In the genomic region with DNA sequence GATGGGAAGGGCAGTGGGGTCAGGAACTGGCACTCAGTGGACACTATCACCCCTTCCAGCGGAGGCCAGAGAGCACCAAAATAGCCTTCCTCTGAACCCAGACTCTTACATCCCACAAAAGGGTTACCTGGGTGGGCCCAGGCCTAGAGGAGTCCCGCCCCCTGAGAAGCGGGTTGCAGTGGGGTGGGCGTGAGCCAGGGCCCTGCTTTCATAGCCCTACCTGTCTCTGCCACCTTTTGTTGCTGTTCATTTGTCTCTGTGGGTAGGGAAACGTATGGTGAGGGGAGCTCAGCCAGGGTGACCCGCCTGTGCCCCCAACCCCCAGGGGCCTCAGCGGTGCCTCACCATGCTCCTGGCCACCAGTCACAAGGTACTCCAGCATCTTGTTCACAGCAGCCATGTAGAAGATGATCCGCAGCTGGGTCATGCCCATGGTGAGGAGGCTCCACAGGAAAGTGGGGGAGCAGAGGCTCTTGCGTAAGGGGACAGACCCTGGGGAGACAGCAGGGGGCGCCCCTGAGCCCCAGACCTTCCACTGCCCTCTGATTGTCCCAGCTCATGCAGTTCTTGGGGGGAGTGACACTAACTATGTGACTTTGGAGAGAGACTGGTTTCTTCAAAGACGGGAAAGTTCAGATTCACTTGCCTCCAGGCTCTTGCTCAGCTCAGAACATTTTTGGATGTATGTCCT, we compare ENCODE assay signal across 8 cellular contexts. TPM values are rescaled to one million over a fixed set of nuclear protein-coding genes. Genes with fewer than 3 reads are reported as not detected.
A peak's percentile ranks its signal among the peaks of the same experiment; 100 is the strongest.
DNase-seq lines count a peak whose midpoint lies in the region; ATAC-seq and TF ChIP-seq lines count a peak whose summit lies in the region.

No MANE protein-coding gene starts in this region.

- DNase-seq in AG08396 (ENCODE audit: low spot score) (peak; percentile 51), SKM-1 (lab: John Stamatoyannopoulos, UW; ENCODE audit: unreplicated experiment) (peak; percentile 24), body of pancreas (peak in 3 of 4 donors; percentile 41 to 62 (median 56)), lung microvascular endothelial cell (ENCODE audit: low read depth in 2 of 2) (peak; percentile 51 to 66), NCI-H1694 treated with DMSO at 0.1 percent for 48 hours (lab: John Stamatoyannopoulos, UW) (no peak)

- H3K27ac ChIP-seq in body of pancreas, result no peak overlapping the region

- WGBS in body of pancreas, 2 donors, result 80 to 87% methylated on average over 9 to 11 of the region's 11 CpGs

- H3K4me3 ChIP-seq in body of pancreas, result no peak overlapping the region

- peaks cover 36% of the 10 kb centered on the region for H3K4me1 ChIP-seq in body of pancreas

- ATAC-seq in GM19351 (IDR thresholded peaks at IDR 0.05; ENCODE audit: unreplicated experiment) (peak; percentile 53), body of pancreas (no peak), HG02870 (IDR thresholded peaks at IDR 0.05; ENCODE audit: unreplicated experiment) (no peak), GM21423 (IDR thresholded peaks at IDR 0.05; ENCODE audit: unreplicated experiment) (no peak)

- H3K9me3 ChIP-seq in body of pancreas, result peaks cover 0 to 2% (median 0%) of the 10 kb centered on the region in 3 donors

- no peaks in the 10 kb centered on the region for H3K27me3 ChIP-seq in body of pancreas

- intact Hi-C loops in body of pancreas (cut with DNase I), result no loop called here

- TF ChIP-seq CTCF in body of pancreas (IDR thresholded peaks at IDR 0.05), result peak; percentile 29 to 55 (median 48)

- peaks cover 0 to 14% of the 10 kb centered on the region in 2 donors for H3K36me3 ChIP-seq in body of pancreas (replicated peaks in 1 of 2; ENCODE audit: insufficient read depth in 1 of 2, low read depth in 2 of 2)

- no peak for TF ChIP-seq POLR2A in body of pancreas (IDR thresholded peaks at IDR 0.05)

RNA-seq across cellular contexts. Expression of a gene that starts 24.0 kb away (rescaled TPM):
- 100 to 1,000 TPM in 1 of 2 donors, 10 to 100 TPM in 1; 87.7 to 128 TPM for total RNA-seq in body of pancreas
- 9.6 and 16.9 TPM in 2 replicates for total RNA-seq in lung microvascular endothelial cell

RNA-seq across cellular contexts. Expression of a gene that starts 31.2 kb away (rescaled TPM):
- 1 to 10 TPM in 1 of 2 donors, under 1 TPM in 1; 0.99 to 3.4 TPM for total RNA-seq in body of pancreas
- under 0.01 and 0.20 TPM in 2 replicates for total RNA-seq in lung microvascular endothelial cell

RNA-seq across cellular contexts. Expression of a gene that starts 39.0 kb away (rescaled TPM):
- total RNA-seq in body of pancreas, result 10 to 100 TPM in 1 of 2 donors, 1 to 10 TPM in 1; 5.6 to 24.4 TPM
- 42.5 and 55.8 TPM in 2 replicates for total RNA-seq in lung microvascular endothelial cell

RNA-seq across cellular contexts. Expression of a gene that starts 45.9 kb away (rescaled TPM):
- not detected for total RNA-seq in body of pancreas
- total RNA-seq in lung microvascular endothelial cell, result not detected in 2 replicates
